In the genomic region with DNA sequence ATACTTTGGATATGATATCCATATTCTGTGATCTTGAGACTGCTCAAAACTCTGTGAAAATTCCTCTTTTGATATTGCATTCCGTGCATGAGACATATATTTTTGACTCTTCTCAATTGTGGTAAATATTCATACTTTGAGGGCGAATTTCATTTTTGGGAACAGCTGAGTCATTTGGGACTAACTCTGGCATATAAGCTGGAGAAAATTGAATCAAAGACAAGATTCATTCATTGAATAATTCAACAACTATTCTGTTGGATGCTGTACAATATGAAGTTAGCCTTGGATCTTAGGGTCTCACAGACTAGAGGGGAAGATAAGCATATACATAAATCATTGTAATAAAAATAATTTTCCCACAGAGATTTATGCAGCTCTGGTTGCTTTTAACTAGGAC, we compare ENCODE assay signal across 23 cellular contexts.
"Had no signal": no experiment of that assay in that cellular context is flagged by ENCODE, and none has a peak within 500 bp of the region (broad histone marks: within the 10 kb centered on the region; RNA-seq: fewer than 3 reads in every experiment).

No MANE protein-coding gene starts in this region.

- H3K4me1 ChIP-seq: colonic mucosa, gastroesophageal sphincter, lower lobe of right lung, pancreas, uterus had no signal

- H3K36me3 Mint-ChIP-seq: natural killer cell treated with Interleukin-12 subunit alpha and Interleukin-12 subunit beta and Interleukin-15 and Interleukin-18, amount 100 ng/mL, for 72 hours had no signal

- H2AFZ ChIP-seq: neural progenitor cell had no signal

- H3K27me3 Mint-ChIP-seq: progenitor cell of endocrine pancreas had no signal

- H3K9me3 Mint-ChIP-seq: natural killer cell treated with Interleukin-12 subunit alpha and Interleukin-12 subunit beta and Interleukin-15 and Interleukin-18, amount 100 ng/mL, for 72 hours; neural progenitor cell had no signal

- H3K4me3 ChIP-seq: colonic mucosa, esophagus squamous epithelium, gastroesophageal sphincter, left ventricle myocardium inferior, lower lobe of right lung, neural progenitor cell, pancreas, smooth muscle cell, tibial artery, upper lobe of left lung, uterus had no signal

- H3K27me3 ChIP-seq: colonic mucosa, esophagus squamous epithelium, gastroesophageal sphincter, neural progenitor cell, pancreas, tibial artery, upper lobe of left lung, uterus had no signal

- H3K4me2 ChIP-seq: neural progenitor cell, smooth muscle cell had no signal

- FAIRE-seq: kidney, pancreas had no signal

- H3K9ac ChIP-seq: neural progenitor cell had no signal

- H3K27ac ChIP-seq: colonic mucosa, esophagus squamous epithelium, gastroesophageal sphincter, left ventricle myocardium inferior, lower lobe of right lung, neural progenitor cell, pancreas, tibial artery, uterus had no signal

- H3K36me3 ChIP-seq: colonic mucosa, esophagus squamous epithelium, gastroesophageal sphincter, left ventricle myocardium inferior, lower lobe of right lung, neural progenitor cell, pancreas, tibial artery, upper lobe of left lung, uterus had no signal

- H3K9me3 ChIP-seq: colonic mucosa, esophagus squamous epithelium, gastroesophageal sphincter, left ventricle myocardium inferior, lower lobe of right lung, pancreas, tibial artery, upper lobe of left lung, uterus had no signal

- H3K27ac Mint-ChIP-seq: natural killer cell treated with Interleukin-12 subunit alpha and Interleukin-12 subunit beta and Interleukin-15 and Interleukin-18, amount 100 ng/mL, for 72 hours; neural progenitor cell; progenitor cell of endocrine pancreas had no signal

- ATAC-seq: gastroesophageal sphincter; left cardiac atrium; lower lobe of right lung; natural killer cell treated with Interleukin-12 subunit alpha and Interleukin-12 subunit beta and Interleukin-15 and Interleukin-18, amount 100 ng/mL, for 72 hours; pancreas; right cardiac atrium; stimulated activated naive CD8-positive, alpha-beta T cell treated with anti-CD3 and anti-CD28 coated beads, Interleukin-15, Interleukin-2, amounts not matched to agents 100 U/mL and 50 U/mL, for 24 hours had no signal

- DNase-seq: colonic mucosa; dermis blood vessel endothelial cell; esophagus squamous epithelium; glutamatergic neuron; kidney; left cardiac atrium; left ventricle myocardium inferior; lower lobe of right lung; mesenchymal stem cell; midbrain; nucleus accumbens; pancreas; right cardiac atrium; stimulated activated CD4-positive, alpha-beta T cell treated with anti-CD3 and anti-CD28 coated beads, Interleukin-2, amount 100 ng/mL, for 48 hours; stimulated activated naive CD8-positive, alpha-beta T cell treated with anti-CD3 and anti-CD28 coated beads, Interleukin-15, Interleukin-2, amounts not matched to agents 100 U/mL and 50 U/mL, for 24 hours; tibial artery; upper lobe of left lung; uterus had no signal

- H3K4me3 Mint-ChIP-seq: natural killer cell treated with Interleukin-12 subunit alpha and Interleukin-12 subunit beta and Interleukin-15 and Interleukin-18, amount 100 ng/mL, for 72 hours; neural progenitor cell had no signal
